17 cellular contexts compared by ENCODE assay signal in genomic region chr6:14792118-14792955, GRCh38.
A peak's percentile ranks its signal among the peaks of the same experiment; 100 is the strongest.
DNase-seq lines count a peak whose midpoint lies in the region; ATAC-seq and TF ChIP-seq lines count a peak whose summit lies in the region.
"Had no signal": no experiment of that assay in that cellular context is flagged by ENCODE, and none has a peak within 500 bp of the region (broad histone marks: within the 10 kb centered on the region; RNA-seq: fewer than 3 reads in every experiment).

No MANE protein-coding gene starts in this region.

- intact Hi-C loops in spleen (cut with DNase I; ENCODE audit: low total_unique reads): no loop called here

- H3K36me3 Mint-ChIP-seq in activated T-cell treated with anti-CD3 and anti-CD28 coated beads, Interleukin-2, amount 50 U/mL, for 72 hours (ENCODE audit: insufficient read depth in 2 of 2): peaks cover 0 to 3% of the 10 kb centered on the region in 2 donors
- H3K36me3 Mint-ChIP-seq: activated CD4-positive, alpha-beta memory T cell treated with anti-CD3 and anti-CD28 coated beads for 36 hours had no signal

- H3K27me3 Mint-ChIP-seq in activated T-cell treated with anti-CD3 and anti-CD28 coated beads, Interleukin-2, amount 50 U/mL, for 72 hours (ENCODE audit: low read depth): peaks cover under 1% of the 10 kb centered on the region
- H3K27me3 Mint-ChIP-seq: activated CD4-positive, alpha-beta memory T cell treated with anti-CD3 and anti-CD28 coated beads for 36 hours; activated T-helper 17 cell treated with anti-CD3 and anti-CD28 coated beads, Interleukin-2, amount 50 U/mL, for 72 hours had no signal

- peak; percentile 17 for DNase-seq in CD1c-positive myeloid dendritic cell (ENCODE audit: extremely low spot score)
- peak; percentile 95 for DNase-seq in LNCaP clone FGC (ENCODE audit: low read depth)
- peak; percentile 45 to 91 for DNase-seq in NOMO-1 (lab: John Stamatoyannopoulos, UW; ENCODE audit: unreplicated experiment in 2 of 2)
- peak; percentile 31 for DNase-seq in epithelial cell of prostate (ENCODE audit: low read depth, low spot score)
- DNase-seq in activated T-cell treated with anti-CD3 and anti-CD28 coated beads, Interleukin-2, amount 50 U/mL, for 72 hours: no peak
- DNase-seq in WERI-Rb-1: no peak
- no peak for DNase-seq in spleen
- DNase-seq: activated CD4-positive, alpha-beta memory T cell treated with anti-CD3 and anti-CD28 coated beads for 36 hours; H7; heart right ventricle; NCI-H2029 treated with DMSO at 0.1 percent for 48 hours; NK-92 treated with Interleukin-12 subunit alpha and Interleukin-12 subunit beta, amount 100 ng/mL, for 24 hours; stimulated activated naive CD8-positive, alpha-beta T cell treated with anti-CD3 and anti-CD28 coated beads, Interleukin-15, Interleukin-2, amounts not matched to agents 100 U/mL and 50 U/mL, for 24 hours; uterus had no signal

- H3K4me1 ChIP-seq in spleen: peaks cover 0 to 1% (median 0%) of the 10 kb centered on the region in 6 donors
- H3K4me1 ChIP-seq: heart right ventricle, uterus had no signal

- ATAC-seq in activated T-cell treated with anti-CD3 and anti-CD28 coated beads, Interleukin-2, amount 50 U/mL, for 72 hours (replicated peaks in 1 of 2): no peak
- ATAC-seq in HG03135 (IDR thresholded peaks at IDR 0.05; ENCODE audit: unreplicated experiment): no peak
- ATAC-seq: heart right ventricle; stimulated activated naive CD8-positive, alpha-beta T cell treated with anti-CD3 and anti-CD28 coated beads, Interleukin-15, Interleukin-2, amounts not matched to agents 100 U/mL and 50 U/mL, for 24 hours had no signal

- H3K27me3 ChIP-seq in WERI-Rb-1 (ENCODE audit: insufficient read depth, low read depth, severe bottlenecking): no peaks in the 10 kb centered on the region
- no peaks in the 10 kb centered on the region for H3K27me3 ChIP-seq in spleen (replicated peaks in 1 of 7)
- H3K27me3 ChIP-seq: heart right ventricle, uterus had no signal

- peaks cover 0 to 2% of the 10 kb centered on the region in 2 donors for H3K9me3 Mint-ChIP-seq in activated T-cell treated with anti-CD3 and anti-CD28 coated beads, Interleukin-2, amount 50 U/mL, for 72 hours
- H3K9me3 Mint-ChIP-seq: activated CD4-positive, alpha-beta memory T cell treated with anti-CD3 and anti-CD28 coated beads for 36 hours; activated T-helper 17 cell treated with anti-CD3 and anti-CD28 coated beads, Interleukin-2, amount 50 U/mL, for 72 hours had no signal

- no peak overlapping the region for H3K4me3 Mint-ChIP-seq in activated T-cell treated with anti-CD3 and anti-CD28 coated beads, Interleukin-2, amount 50 U/mL, for 72 hours
- H3K4me3 Mint-ChIP-seq: activated CD4-positive, alpha-beta memory T cell treated with anti-CD3 and anti-CD28 coated beads for 36 hours; activated T-helper 17 cell treated with anti-CD3 and anti-CD28 coated beads, Interleukin-2, amount 50 U/mL, for 72 hours; B cell had no signal

- peaks cover 46% of the 10 kb centered on the region for H3K4me1 Mint-ChIP-seq in activated T-cell treated with anti-CD3 and anti-CD28 coated beads, Interleukin-2, amount 50 U/mL, for 72 hours (ENCODE audit: low read depth)

- no peak for TF ChIP-seq CTCF in LNCaP clone FGC (IDR thresholded peaks at IDR 0.05; ENCODE audit: control insufficient read depth, extremely low read depth, insufficient read depth)
- TF ChIP-seq CTCF in WERI-Rb-1 (IDR thresholded peaks at IDR 0.05; ENCODE audit: low read depth, low read length): no peak
- no peak for TF ChIP-seq CTCF in spleen (IDR thresholded peaks at IDR 0.05 in 8 of 11, conservative IDR thresholded peaks at IDR 0.05 in 3 of 11)

- H3K27ac Mint-ChIP-seq in activated T-cell treated with anti-CD3 and anti-CD28 coated beads, Interleukin-2, amount 50 U/mL, for 72 hours: no peak overlapping the region
- H3K27ac Mint-ChIP-seq: activated CD4-positive, alpha-beta memory T cell treated with anti-CD3 and anti-CD28 coated beads for 36 hours; activated T-helper 17 cell treated with anti-CD3 and anti-CD28 coated beads, Interleukin-2, amount 50 U/mL, for 72 hours; B cell had no signal

- no peaks in the 10 kb centered on the region for H3K9me3 ChIP-seq in WERI-Rb-1 (ENCODE audit: severe bottlenecking)
- H3K9me3 ChIP-seq in spleen: no peaks in the 10 kb centered on the region
- H3K9me3 ChIP-seq: heart right ventricle, uterus had no signal

- TF ChIP-seq POLR2A in spleen (IDR thresholded peaks at IDR 0.05): no peak

- no peaks in the 10 kb centered on the region for H3K36me3 ChIP-seq in WERI-Rb-1
- no peaks in the 10 kb centered on the region for H3K36me3 ChIP-seq in spleen
- H3K36me3 ChIP-seq: heart right ventricle, uterus had no signal

- WGBS in spleen, 5 donors: 68 to 73% (median 71%) methylated on average over 6 of the region's 6 CpGs

- H3K27ac ChIP-seq in epithelial cell of prostate (no peak overlapping the region), WERI-Rb-1 (no peak overlapping the region), spleen (no peak overlapping the region)
- H3K27ac ChIP-seq: heart right ventricle, uterus had no signal

- H3K4me3 ChIP-seq in LNCaP clone FGC (ENCODE audit: low read depth, low read length): peak overlapping the region; percentile 12
- H3K4me3 ChIP-seq in WERI-Rb-1 (ENCODE audit: low read depth, low read length): no peak overlapping the region
- H3K4me3 ChIP-seq in spleen: no peak overlapping the region
- H3K4me3 ChIP-seq: heart right ventricle, uterus had no signal

Comparison
In these comparisons a context has a peak if more than half of its experiments do, and no peak if none do; other contexts are left out.
1. DNase-seq: peak in CD1c-positive myeloid dendritic cell (single experiment), LNCaP clone FGC (single experiment), NOMO-1 (2 of 2) and epithelial cell of prostate (single experiment); none in activated T-cell treated with anti-CD3 and anti-CD28 coated beads, Interleukin-2, amount 50 U/mL, for 72 hours (0 of 2), WERI-Rb-1 (single experiment) and spleen (single experiment).